In the genomic region with DNA sequence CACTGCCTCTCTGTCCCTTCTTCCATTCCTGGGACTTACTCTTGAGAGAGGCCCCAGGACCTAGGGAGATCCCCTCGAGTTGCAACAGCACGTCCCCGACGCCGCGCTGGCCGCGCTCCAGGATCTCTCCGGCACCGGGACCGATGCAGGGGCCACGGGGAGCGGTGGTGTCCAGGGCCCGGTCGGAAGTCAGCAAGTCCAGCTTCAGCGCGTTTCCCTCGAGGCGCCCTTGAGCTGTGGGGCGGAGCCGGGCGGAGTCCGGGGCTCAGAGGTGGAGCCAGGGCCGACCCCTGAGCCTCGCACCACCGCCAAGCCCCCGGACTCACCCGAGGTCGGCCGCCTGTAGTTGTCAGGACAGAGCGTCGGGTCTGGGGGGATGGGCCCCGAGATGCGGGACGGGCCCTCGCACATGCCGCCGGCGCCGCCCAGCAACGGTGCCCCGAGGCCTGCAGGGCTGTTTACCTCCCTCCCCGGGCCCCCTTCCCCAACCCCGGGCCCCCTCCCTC, we compare ENCODE assay signal across 8 cellular contexts. TPM values are rescaled to one million over a fixed set of nuclear protein-coding genes. Genes with fewer than 3 reads are reported as not detected.
DNase-seq lines count a peak whose midpoint lies in the region; ATAC-seq and TF ChIP-seq lines count a peak whose summit lies in the region.

No MANE protein-coding gene starts in this region.

- H3K27ac ChIP-seq in Karpas-422 (ENCODE audit: low read length) (no peak overlapping the region), mammary epithelial cell (ENCODE audit: insufficient read depth, low read depth, low read length) (no peak overlapping the region), tibial nerve (peak overlapping the region; percentile 90 to 95 (median 92))

- CTCF ChIA-PET in mammary epithelial cell (lab: Charles Lee; ENCODE audit: low non-redundant PET) = interaction anchor here (1.0 kb wide), 1 partner anchor 145 kb away, joined by 6 read pairs; no protein-coding TSS in a partner anchor

- in situ Hi-C loops in mammary epithelial cell (cut with MboI; ENCODE audit: low sequenced_read_pairs in 2 of 2) = loop anchor here (5.0 to 25.0 kb wide), 3 partner anchors 101 to 144 kb away; a partner anchor contains a TSS

- BruUV-seq in mammary epithelial cell (replicated peaks; lab: Mats Ljungman, UMichigan) = no TSS peak

- no peaks in the 10 kb centered on the region for H3K9me3 ChIP-seq in Karpas-422 (ENCODE audit: low read length)
- H3K9me3 ChIP-seq in mammary epithelial cell (replicated peaks; ENCODE audit: insufficient read depth, low read length) = no peaks in the 10 kb centered on the region
- H3K9me3 ChIP-seq in tibial nerve = no peaks in the 10 kb centered on the region

- ATAC-seq in HG02938 (IDR thresholded peaks at IDR 0.05; ENCODE audit: unreplicated experiment) = no peak

- dilution Hi-C loops in mammary epithelial cell (cut with HindIII; ENCODE audit: low sequenced_read_pairs) = no loop called here

- peak overlapping the region; percentile 83 for H3K4me3 ChIP-seq in Karpas-422 (ENCODE audit: low read length)
- peak overlapping the region; percentile 53 to 76 (median 59) for H3K4me3 ChIP-seq in mammary epithelial cell (replicated peaks in 1 of 3; ENCODE audit: insufficient read depth in 1 of 3, low read depth in 2 of 3, low read length in 3 of 3)
- H3K4me3 ChIP-seq in lower leg skin (ENCODE audit: low read depth, poor library complexity, severe bottlenecking) = peak overlapping the region; percentile 60
- H3K4me3 ChIP-seq in tibial nerve = peak overlapping the region; percentile 67 to 83 (median 74)

- WGBS in mammary epithelial cell (ENCODE audit: low coverage, missing lambda C conversion rate) = 3% methylated on average over 13 of the region's 44 CpGs
- WGBS in lower leg skin, 2 donors = 0 to 3% methylated on average over 15 to 17 of the region's 44 CpGs
- WGBS in tibial nerve, 2 donors = 0 to 1% methylated on average over 18 to 32 of the region's 44 CpGs

- peak overlapping the region; percentile 92 for H3K9ac ChIP-seq in Karpas-422 (ENCODE audit: low read length)
- H3K9ac ChIP-seq in mammary epithelial cell (ENCODE audit: insufficient read depth, low read length) = peak overlapping the region; percentile 47

- TF ChIP-seq POLR2A in lower leg skin (IDR thresholded peaks at IDR 0.05) = no peak
- no peak for TF ChIP-seq POLR2A in tibial nerve (IDR thresholded peaks at IDR 0.05)

- H4K20me1 ChIP-seq in Karpas-422 (ENCODE audit: insufficient read depth, low read depth, low read length) (no peaks in the 10 kb centered on the region), mammary epithelial cell (ENCODE audit: insufficient read depth, low read length) (no peaks in the 10 kb centered on the region)

- H3K79me2 ChIP-seq in Karpas-422 (ENCODE audit: low read length) = no peaks in the 10 kb centered on the region
- H3K79me2 ChIP-seq in mammary epithelial cell (ENCODE audit: insufficient read depth, low read length) = no peaks in the 10 kb centered on the region

- H3K9me2 ChIP-seq in Karpas-422 (replicated peaks; ENCODE audit: insufficient read depth, low read length) = no peaks in the 10 kb centered on the region

- H3K4me2 ChIP-seq in Karpas-422 (ENCODE audit: low read depth, low read length, poor library complexity, severe bottlenecking) (peak overlapping the region; percentile 92), mammary epithelial cell (ENCODE audit: insufficient read depth, low read depth, low read length) (peak overlapping the region; percentile 94)

- intact Hi-C loops in mammary epithelial cell (cut with micrococcal nuclease) = no loop called here
- intact Hi-C loops in lower leg skin (cut with DNase I; ENCODE audit: low total_unique reads) = no loop called here

- H3K27me3 ChIP-seq in Karpas-422 (ENCODE audit: low read length) (no peaks in the 10 kb centered on the region), mammary epithelial cell (ENCODE audit: insufficient read depth, low read length) (no peaks in the 10 kb centered on the region), tibial nerve (no peaks in the 10 kb centered on the region)

- no peak overlapping the region for H2AFZ ChIP-seq in Karpas-422 (ENCODE audit: low read length)
- peak overlapping the region; percentile 92 for H2AFZ ChIP-seq in mammary epithelial cell (ENCODE audit: low read depth, low read length)

- H3K4me1 ChIP-seq in Karpas-422 (ENCODE audit: low read length) = peaks cover 59% of the 10 kb centered on the region
- H3K4me1 ChIP-seq in mammary epithelial cell (ENCODE audit: insufficient read depth, low read length) = peaks cover 22% of the 10 kb centered on the region
- H3K4me1 ChIP-seq in tibial nerve = peaks cover 0 to 46% (median 30%) of the 10 kb centered on the region in 4 donors

- TF ChIP-seq EP300 in tibial nerve (IDR thresholded peaks at IDR 0.05) = no peak

- DNase-seq in NCI-H2171 treated with DMSO at 0.1 percent for 48 hours (lab: John Stamatoyannopoulos, UW) (peak; percentile 28), NCI-H2171 (lab: John Stamatoyannopoulos, UW) (no peak), Karpas-422 (no peak), mammary epithelial cell (no peak), lower leg skin (ENCODE audit: low spot score in 2 of 2) (no peak), tibial nerve (ENCODE audit: low spot score in 2 of 2) (no peak), dedifferentiated amniotic fluid mesenchymal stem cell (ENCODE audit: extremely low spot score) (no peak)

- no peaks in the 10 kb centered on the region for H3K36me3 ChIP-seq in Karpas-422 (ENCODE audit: insufficient read depth, low read length)
- H3K36me3 ChIP-seq in mammary epithelial cell (ENCODE audit: insufficient read depth, low read length) = no peaks in the 10 kb centered on the region
- H3K36me3 ChIP-seq in tibial nerve = peaks cover 0 to 32% (median 0%) of the 10 kb centered on the region in 3 donors

- TF ChIP-seq CTCF in mammary epithelial cell (conservative IDR thresholded peaks at IDR 0.05 in 1 of 2, IDR thresholded peaks at IDR 0.05 in 1 of 2; ENCODE audit: extremely low read depth in 1 of 2, insufficient read depth in 1 of 2, low read depth in 1 of 2, low read length in 2 of 2) (no peak), lower leg skin (IDR thresholded peaks at IDR 0.05) (no peak), tibial nerve (IDR thresholded peaks at IDR 0.05) (no peak)

RNA-seq across cellular contexts. Expression of a gene that starts 0.5 kb away (rescaled TPM):
- total RNA-seq in Karpas-422 (2014; rRNA removed; shearing (Covaris generic); ENCODE audit: low replicate concordance) = 8.4 and 26.8 TPM in 2 replicates
- total RNA-seq in mammary epithelial cell (10 to 100 TPM in 1 of 2 donors, 1 to 10 TPM in 1; 6.2 to 13.4 TPM), lower leg skin (10 to 100 TPM; 14.5 to 21.2 (median 17.5) TPM), tibial nerve (10 to 100 TPM; 32.6 to 53.8 (median 45.6) TPM)
- polyA plus RNA-seq in mammary epithelial cell = 9.3 TPM
- 0.98 TPM for polyA minus RNA-seq in mammary epithelial cell

RNA-seq across cellular contexts. Expression of a gene that starts 0.5 kb away (rescaled TPM):
- 13.8 and 18.4 TPM in 2 replicates for total RNA-seq in Karpas-422 (2014; rRNA removed; shearing (Covaris generic); ENCODE audit: low replicate concordance)
- 1 to 10 TPM in 1 of 2 donors, under 1 TPM in 1; 0.75 to 1.7 TPM for total RNA-seq in mammary epithelial cell
- polyA plus RNA-seq in mammary epithelial cell = 0.80 TPM
- polyA minus RNA-seq in mammary epithelial cell = 0.62 TPM
- 10 to 100 TPM in 1 of 4 donors, 1 to 10 TPM in 3; 2.2 to 10.4 (median 7.2) TPM for total RNA-seq in lower leg skin
- total RNA-seq in tibial nerve = 10 to 100 TPM; 15.9 to 31.2 (median 25.5) TPM

RNA-seq across cellular contexts. Expression of a gene that starts 5.3 kb away (rescaled TPM):
- 13.6 and 16.3 TPM in 2 replicates for total RNA-seq in Karpas-422 (2014; rRNA removed; shearing (Covaris generic); ENCODE audit: low replicate concordance)
- total RNA-seq in mammary epithelial cell (under 1 TPM; 0.40 to 0.67 TPM), lower leg skin (1 to 10 TPM; 2.1 to 3.5 (median 2.4) TPM), tibial nerve (10 to 100 TPM in 2 of 4 donors, 1 to 10 TPM in 2; 3.7 to 16.2 (median 9.9) TPM)
- 0.59 TPM for polyA plus RNA-seq in mammary epithelial cell
- polyA minus RNA-seq in mammary epithelial cell = 4.5 TPM

RNA-seq across cellular contexts. Expression of a gene that starts 6.0 kb away (rescaled TPM):
- 19.1 and 50.4 TPM in 2 replicates for total RNA-seq in Karpas-422 (2014; rRNA removed; shearing (Covaris generic); ENCODE audit: low replicate concordance)
- 10 to 100 TPM; 15.5 to 39.8 TPM for total RNA-seq in mammary epithelial cell
- 34.5 TPM for polyA plus RNA-seq in mammary epithelial cell
- 53.2 TPM for polyA minus RNA-seq in mammary epithelial cell
- total RNA-seq in lower leg skin = 10 to 100 TPM; 18.7 to 31.1 (median 23.4) TPM
- total RNA-seq in tibial nerve = 10 to 100 TPM; 18.0 to 32.3 (median 20.7) TPM

RNA-seq across cellular contexts. Expression of a gene that starts 21.1 kb away (rescaled TPM):
- 18.6 and 60.6 TPM in 2 replicates for total RNA-seq in Karpas-422 (2014; rRNA removed; shearing (Covaris generic); ENCODE audit: low replicate concordance)
- 1 to 10 TPM in 1 of 2 donors, not detected in 1; 2.9 TPM for total RNA-seq in mammary epithelial cell
- polyA plus RNA-seq in mammary epithelial cell = 0.05 TPM
- not detected for polyA minus RNA-seq in mammary epithelial cell
- 1 to 10 TPM in 2 of 4 donors, under 1 TPM in 2; 0.91 to 4.7 (median 1.9) TPM for total RNA-seq in lower leg skin
- total RNA-seq in tibial nerve = 1 to 10 TPM in 3 of 4 donors, under 1 TPM in 1; 0.66 to 6.5 (median 1.7) TPM

Comparison
In these comparisons a context has a peak if more than half of its experiments do, and no peak if none do; other contexts are left out.
1. H3K27ac ChIP-seq: peak in tibial nerve (4 of 4); none in Karpas-422 (single experiment) and mammary epithelial cell (single experiment).
2. Peak in every context shown above with its lines, with median percentiles within 50 percentile points of each other: H3K4me3 ChIP-seq.